ENCODE assay signal across 14 cellular contexts in genomic region chr5:78591227-78591626, GRCh38. TPM values are rescaled to one million over a fixed set of nuclear protein-coding genes. Genes with fewer than 3 reads are reported as not detected.
A peak's percentile ranks its signal among the peaks of the same experiment; 100 is the strongest.
DNase-seq lines count a peak whose midpoint lies in the region; ATAC-seq and TF ChIP-seq lines count a peak whose summit lies in the region.
"Had no signal": no experiment of that assay in that cellular context is flagged by ENCODE, and none has a peak within 500 bp of the region (broad histone marks: within the 10 kb centered on the region; RNA-seq: fewer than 3 reads in every experiment).

No MANE protein-coding gene starts in this region.

- DNase-seq in AG04450 (ENCODE audit: low read depth, low spot score) (peak; percentile 88), IMR-90 (peak; percentile 96), breast epithelium (ENCODE audit: low spot score in 2 of 2) (no peak), left lung (no peak), T-helper 2 cell (no peak), pons (ENCODE audit: low spot score) (no peak), SHP77 (lab: John Stamatoyannopoulos, UW) (no peak)
- DNase-seq: activated CD4-positive, alpha-beta T cell treated with anti-CD3 and anti-CD28 coated beads, Interleukin-2, amount 50 U/mL, for 48 hours; NCI-H1436 treated with DMSO at 0.1 percent for 48 hours; Right ventricle myocardium superior had no signal

- H3K23ac ChIP-seq in IMR-90 (ENCODE audit: low read depth, low read length): peak overlapping the region; percentile 89

- peak overlapping the region; percentile 97 for H3K4ac ChIP-seq in IMR-90 (ENCODE audit: low read depth, low read length)

- H3K27me3 ChIP-seq in AG04450 (ENCODE audit: control insufficient read depth, insufficient read depth, low read length): no peaks in the 10 kb centered on the region
- H3K27me3 ChIP-seq in IMR-90 (ENCODE audit: control insufficient read depth, insufficient read depth, low read length): no peaks in the 10 kb centered on the region
- H3K27me3 ChIP-seq in breast epithelium: no peaks in the 10 kb centered on the region
- no peaks in the 10 kb centered on the region for H3K27me3 ChIP-seq in left lung
- H3K27me3 ChIP-seq: BLaER1 treated with 17β-estradiol and CSF1 and Interleukin-3, amounts not matched to agents 10 nM and 100 nM had no signal

- ATAC-seq in IMR-90 (ENCODE audit: low read depth): peak; percentile 67
- no peak for ATAC-seq in left lung
- no peak for ATAC-seq in HG03378 (IDR thresholded peaks at IDR 0.05; ENCODE audit: unreplicated experiment)
- ATAC-seq: esophagus mucosa had no signal

- peak overlapping the region; percentile 94; the same call in 1 of the 2 replicates for H4K5ac ChIP-seq in IMR-90 (ENCODE audit: low read depth, low read length)

- no peak for TF ChIP-seq RAD21 in IMR-90 (IDR thresholded peaks at IDR 0.05; ENCODE audit: low read length)

- H3K9me3 ChIP-seq in AG04450 (ENCODE audit: control insufficient read depth, insufficient read depth, low read length) (no peaks in the 10 kb centered on the region), IMR-90 (ENCODE audit: control insufficient read depth, insufficient read depth, low read length) (no peaks in the 10 kb centered on the region), breast epithelium (no peaks in the 10 kb centered on the region), left lung (no peaks in the 10 kb centered on the region)

- no TSS peak for BruUV-seq in IMR-90 (replicated peaks; lab: Mats Ljungman, UMichigan)

- peak overlapping the region; percentile 89 for H3K56ac ChIP-seq in IMR-90 (ENCODE audit: extremely low read depth, insufficient read depth, low read length)

- TF ChIP-seq CTCF in AG04450 (IDR thresholded peaks at IDR 0.05; ENCODE audit: low read depth, low read length): no peak
- no peak for TF ChIP-seq CTCF in IMR-90 (conservative IDR thresholded peaks at IDR 0.05; ENCODE audit: low read depth, low read length)
- TF ChIP-seq CTCF in breast epithelium (IDR thresholded peaks at IDR 0.05): no peak
- TF ChIP-seq CTCF in left lung (IDR thresholded peaks at IDR 0.05): no peak

- CTCF ChIA-PET in AG04450 (lab: Charles Lee) (interaction anchor here (1.6 kb wide), 1 partner anchor 9 kb away, joined by 4 read pairs; no protein-coding TSS in a partner anchor), IMR-90 (lab: Yijun Ruan, JAX) (interaction anchor here (0.6 to 1.4 kb wide), 2 partner anchors 12 to 14 kb away, joined by 3 read pairs; no protein-coding TSS in a partner anchor)

- peak overlapping the region; percentile 86; the same call in 1 of the 2 replicates for H2AK5ac ChIP-seq in IMR-90 (ENCODE audit: low read depth, low read length)

- H2BK15ac ChIP-seq in IMR-90 (ENCODE audit: low read depth, low read length): peak overlapping the region; percentile 92

- peak overlapping the region; percentile 51 for H3K9ac ChIP-seq in IMR-90 (ENCODE audit: low read depth, low read length)
- H3K9ac ChIP-seq: BLaER1 treated with 17β-estradiol and CSF1 and Interleukin-3, amounts not matched to agents 10 nM and 100 nM had no signal

- peak overlapping the region; percentile 94 for H2BK5ac ChIP-seq in IMR-90 (ENCODE audit: low read depth, low read length, poor library complexity, severe bottlenecking)

- POLR2A ChIA-PET in AG04450 (lab: Yijun Ruan, JAX) (interaction anchor here (0.8 to 1.2 kb wide), 2 partner anchors 316 to 923 kb away, joined by 3 to 4 read pairs; no protein-coding TSS in a partner anchor), IMR-90 (lab: Charles Lee; ENCODE audit: unreplicated experiment) (no interaction called here)

- H3K4me1 ChIP-seq in IMR-90 (ENCODE audit: control insufficient read depth, insufficient read depth, low read length) (peaks cover 45% of the 10 kb centered on the region), breast epithelium (peaks cover 0 to 30% of the 10 kb centered on the region in 2 donors), left lung (peaks cover 27 to 63% of the 10 kb centered on the region in 2 donors)

- H4K20me1 ChIP-seq in IMR-90 (ENCODE audit: insufficient read depth, low read length): no peaks in the 10 kb centered on the region; the same call in 1 of the 2 replicates
- H4K20me1 ChIP-seq: BLaER1 treated with 17β-estradiol and CSF1 and Interleukin-3, amounts not matched to agents 10 nM and 100 nM had no signal

- H3K36me3 ChIP-seq in IMR-90 (ENCODE audit: control insufficient read depth, insufficient read depth, low read length) (peaks cover 7% of the 10 kb centered on the region), breast epithelium (no peaks in the 10 kb centered on the region), left lung (no peaks in the 10 kb centered on the region)

- H3K9me1 ChIP-seq in IMR-90 (ENCODE audit: insufficient read depth, low read length): peaks cover 35% of the 10 kb centered on the region

- peak overlapping the region; percentile 97 for H2BK120ac ChIP-seq in IMR-90 (ENCODE audit: low read depth, low read length)

- peak overlapping the region; percentile 90 for H3K4me2 ChIP-seq in IMR-90 (ENCODE audit: low read depth, low read length)

- in situ Hi-C loops in IMR-90 (cut with MboI; ENCODE audit: low sequenced_read_pairs): loop anchor here (10.0 kb wide), 1 partner anchor 86 kb away; no protein-coding TSS in a partner anchor

- peak overlapping the region; percentile 99 for H3K18ac ChIP-seq in IMR-90 (ENCODE audit: low read depth, low read length)

- H2AK9ac ChIP-seq in IMR-90 (replicated peaks; ENCODE audit: low read depth, low read length, poor library complexity): no peak overlapping the region

- H4K8ac ChIP-seq in IMR-90 (ENCODE audit: low read depth in 2 of 2, low read length in 2 of 2): peak overlapping the region; percentile 90 to 92

- H2BK20ac ChIP-seq in IMR-90 (ENCODE audit: low read depth, low read length): peak overlapping the region; percentile 98

- H3K14ac ChIP-seq in IMR-90 (replicated peaks; ENCODE audit: low read depth, low read length): peak overlapping the region; percentile 96

- TF ChIP-seq POLR2A in IMR-90 (IDR thresholded peaks at IDR 0.05; ENCODE audit: low read depth, low read length) (0 out of 2 replicates have a peak, but pooled peaks have one; percentile 25), breast epithelium (IDR thresholded peaks at IDR 0.05) (no peak)

- intact Hi-C loops in IMR-90 (cut with micrococcal nuclease): loop anchor here (5.0 kb wide), 2 partner anchors 56 to 84 kb away; partner anchors contain the start of gene LHFPL2
- intact Hi-C loops in breast epithelium (cut with DNase I; ENCODE audit: low total_unique reads): loop anchor here (5.0 kb wide), 1 partner anchor 301 kb away; no protein-coding TSS in a partner anchor
- intact Hi-C loops in left lung (cut with DNase I): no loop called here

- WGBS in IMR-90 (ENCODE audit: extremely low coverage in 2 of 2, insufficient read length in 1 of 2), 2 experiments: 0% methylated on average over 1 of the region's 4 CpGs; no CpG with 5 or more reads in 1 of the 2 experiments

- dilution Hi-C loops in IMR-90 (cut with HindIII; ENCODE audit: low sequenced_read_pairs, unreplicated experiment): no loop called here

- H3K27ac ChIP-seq in AG04450 (ENCODE audit: low read depth, low read length) (peak overlapping the region; percentile 91), IMR-90 (ENCODE audit: insufficient read depth, low read length) (peak overlapping the region; percentile 94), breast epithelium (peak overlapping the region; percentile 74 to 76), left lung (peak overlapping the region; percentile 5 to 31)

- H3K4me3 ChIP-seq in AG04450 (ENCODE audit: low read depth, low read length) (no peak overlapping the region; the same call in 1 of the 2 replicates), IMR-90 (ENCODE audit: insufficient read depth, low read depth, low read length) (peak overlapping the region; percentile 23; the same call in 1 of the 2 replicates), breast epithelium (no peak overlapping the region), left lung (no peak overlapping the region)
- H3K4me3 ChIP-seq: BLaER1 treated with 17β-estradiol and CSF1 and Interleukin-3, amounts not matched to agents 10 nM and 100 nM; skin epidermis had no signal

- H4K91ac ChIP-seq in IMR-90 (ENCODE audit: insufficient read depth, low read depth, low read length): peak overlapping the region; percentile 96

- H2AFZ ChIP-seq in IMR-90 (replicated peaks; ENCODE audit: low read length, poor library complexity): no peak overlapping the region

- H3K79me1 ChIP-seq in IMR-90 (ENCODE audit: low read depth in 1 of 2, low read length in 2 of 2): peaks cover 44 to 70% of the 10 kb centered on the region in 2 experiments

TF ChIP-seq in IMR-90, 13 proteins besides CTCF, POLR2A, EP300 and RAD21 (continues in another document):
- no peak for TF ChIP-seq SMC3 (IDR thresholded peaks at IDR 0.05; ENCODE audit: low read depth, low read length)
- no peak for TF ChIP-seq MAFK (IDR thresholded peaks at IDR 0.05; ENCODE audit: low read depth, low read length)
- peak; percentile 96 for TF ChIP-seq FOS (IDR thresholded peaks at IDR 0.05; ENCODE audit: low read depth, low read length)
- TF ChIP-seq CEBPB (IDR thresholded peaks at IDR 0.05; ENCODE audit: low read depth, low read length): peak; percentile 57
- TF ChIP-seq MAZ (IDR thresholded peaks at IDR 0.05; ENCODE audit: borderline replicate concordance, low read depth, low read length): 0 out of 2 replicates have a peak, but pooled peaks have one; percentile 15
- TF ChIP-seq RFX5 (IDR thresholded peaks at IDR 0.05; ENCODE audit: low read depth, low read length): no peak
- no peak for TF ChIP-seq ELK1 (IDR thresholded peaks at IDR 0.05; ENCODE audit: borderline replicate concordance, low read depth, low read length)
- TF ChIP-seq RCOR1 (IDR thresholded peaks at IDR 0.05; ENCODE audit: insufficient replicate concordance, low read length): no peak
- TF ChIP-seq CHD1 (IDR thresholded peaks at IDR 0.05; ENCODE audit: low read depth, low read length): no peak

RNA-seq across cellular contexts. Expression of gene LHFPL2, which starts 57.3 kb away (rescaled TPM):
- polyA plus RNA-seq in AG04450 (2011; rRNA removed): 19.4 and 20.1 TPM in 2 replicates
- polyA minus RNA-seq in AG04450 (2011; rRNA and poly(A)+ RNA removed): 22.8 and 30.2 TPM in 2 replicates
- total RNA-seq in IMR-90 (2012; rRNA removed): 11.1 and 11.3 TPM in 2 replicates
- polyA plus RNA-seq in IMR-90 (2012; rRNA removed): 5.0 and 6.5 TPM in 2 replicates
- 3.8 and 6.1 TPM in 2 replicates for polyA plus RNA-seq in IMR-90 (2012; cell fraction: cytosol; rRNA removed)
- polyA plus RNA-seq in IMR-90 (2012; cell fraction: nucleus; rRNA removed; ENCODE audit: low replicate concordance): 4.8 and 12.1 TPM in 2 replicates
- 10 to 100 TPM; 36.8 to 61.8 (median 41.3) TPM for total RNA-seq in breast epithelium
- 10 to 100 TPM; 49.3 to 89.9 TPM for total RNA-seq in left lung

Comparison
In these comparisons a context has a peak if more than half of its experiments do, and no peak if none do; other contexts are left out.
1. DNase-seq: peak in AG04450 (single experiment) and IMR-90 (single experiment); none in breast epithelium (0 of 2), left lung (0 of 2), T-helper 2 cell (0 of 5), pons (single experiment) and SHP77 (0 of 2).
2. H3K27ac ChIP-seq: peak in every context shown above with its lines; median percentile 94 in IMR-90; 91 in AG04450; 75 in breast epithelium; 18 in left lung.
3. intact Hi-C loops: an anchor here in IMR-90 (5.0 kb wide) and breast epithelium (5.0 kb wide); none called in left lung.